Comparison of ENCODE assay signal across 27 cellular contexts in genomic region chr13:91595677-91596076, GRCh38.
"Had no signal": no experiment of that assay in that cellular context is flagged by ENCODE, and none has a peak within 500 bp of the region (broad histone marks: within the 10 kb centered on the region; RNA-seq: fewer than 3 reads in every experiment).

No MANE protein-coding gene starts in this region.

- H3K4me3 ChIP-seq: stomach, suprapubic skin, testis, thoracic aorta, thyroid gland, tibial artery, tibial nerve, transverse colon, upper lobe of left lung, upper lobe of right lung, uterus, vagina had no signal

- H3K36me3 ChIP-seq: stomach, suprapubic skin, thoracic aorta, thyroid gland, tibial artery, tibial nerve, transverse colon, upper lobe of left lung, upper lobe of right lung, uterus, vagina had no signal

- H3K9me3 ChIP-seq: testis, thoracic aorta, thyroid gland, tibial artery, transverse colon, upper lobe of left lung, upper lobe of right lung, uterus, vagina had no signal

- FAIRE-seq: urothelium cell line had no signal

- H3K27ac ChIP-seq: stomach, suprapubic skin, testis, thoracic aorta, thyroid gland, tibial artery, tibial nerve, transverse colon, upper lobe of left lung, upper lobe of right lung, uterus, vagina had no signal

- DNase-seq: stimulated activated CD4-positive, alpha-beta T cell treated with anti-CD3 and anti-CD28 coated beads, Interleukin-2, amount 100 ng/mL, for 48 hours; stimulated activated CD4-positive, alpha-beta T cell treated with anti-CD3 and anti-CD28 coated beads, Interleukin-4, amount 100 ng/mL, for 1 hour; stimulated activated CD4-positive, alpha-beta T cell treated with anti-CD3 and anti-CD28 coated beads, Interleukin-4, amount 100 ng/mL, for 24 hours; stimulated activated CD4-positive, alpha-beta T cell treated with anti-CD3 and anti-CD28 coated beads, Interleukin-4, amount 100 ng/mL, for 4 hours; stimulated activated CD8-positive, alpha-beta memory T cell treated with anti-CD3 and anti-CD28 coated beads, Interleukin-4, amount 100 ng/mL, for 48 hours; stimulated activated naive B cell treated with anti-CD40 and anti-IgM and Interleukin-4, amounts not matched to agents 10 μg/mL and 1 μg/mL and 100 μg/mL, for 72 hours; stimulated activated naive CD4-positive, alpha-beta T cell; stimulated activated naive CD4-positive, alpha-beta T cell treated with Interleukin-2 at 50 U/mL for 16 hours; stimulated activated naive CD8-positive, alpha-beta T cell treated with anti-CD3 and anti-CD28 coated beads, Interleukin-15, amount 100 ng/mL, for 72 hours; stimulated activated naive CD8-positive, alpha-beta T cell treated with anti-CD3 and anti-CD28 coated beads, Interleukin-15, Interleukin-2, amounts not matched to agents 100 U/mL and 50 U/mL, for 24 hours; stomach; substantia nigra; testis; thyroid gland; tibial artery; transverse colon; trophoblast cell; upper lobe of left lung; upper lobe of right lung; uterus had no signal

- H3K27me3 ChIP-seq: stomach, suprapubic skin, testis, thyroid gland, tibial artery, tibial nerve, transverse colon, upper lobe of left lung, upper lobe of right lung, uterus, vagina had no signal

- ATAC-seq: stimulated activated effector memory CD8-positive, alpha-beta T cell treated with anti-CD3 and anti-CD28 coated beads, Interleukin-12 subunit alpha, Interleukin-12 subunit beta, amount 100 ng/mL, for 72 hours; stimulated activated memory B cell treated with anti-CD40 and anti-IgM and Interleukin-4, amounts not matched to agents 10 μg/mL and 1 μg/mL and 100 μg/mL, for 72 hours; stimulated activated naive B cell treated with anti-CD40 and anti-IgM and Interleukin-4, amounts not matched to agents 10 μg/mL and 1 μg/mL and 100 μg/mL, for 72 hours; stimulated activated naive CD8-positive, alpha-beta T cell treated with anti-CD3 and anti-CD28 coated beads, Interleukin-15, amount 100 ng/mL, for 72 hours; stimulated activated naive CD8-positive, alpha-beta T cell treated with anti-CD3 and anti-CD28 coated beads, Interleukin-15, Interleukin-2, amounts not matched to agents 100 U/mL and 50 U/mL, for 24 hours; upper lobe of right lung had no signal

- H3K4me1 ChIP-seq: stomach, suprapubic skin, testis, thyroid gland, tibial artery, tibial nerve, transverse colon, upper lobe of left lung, upper lobe of right lung, uterus, vagina had no signal
